30 cellular contexts compared by ENCODE assay signal in the genomic region with DNA sequence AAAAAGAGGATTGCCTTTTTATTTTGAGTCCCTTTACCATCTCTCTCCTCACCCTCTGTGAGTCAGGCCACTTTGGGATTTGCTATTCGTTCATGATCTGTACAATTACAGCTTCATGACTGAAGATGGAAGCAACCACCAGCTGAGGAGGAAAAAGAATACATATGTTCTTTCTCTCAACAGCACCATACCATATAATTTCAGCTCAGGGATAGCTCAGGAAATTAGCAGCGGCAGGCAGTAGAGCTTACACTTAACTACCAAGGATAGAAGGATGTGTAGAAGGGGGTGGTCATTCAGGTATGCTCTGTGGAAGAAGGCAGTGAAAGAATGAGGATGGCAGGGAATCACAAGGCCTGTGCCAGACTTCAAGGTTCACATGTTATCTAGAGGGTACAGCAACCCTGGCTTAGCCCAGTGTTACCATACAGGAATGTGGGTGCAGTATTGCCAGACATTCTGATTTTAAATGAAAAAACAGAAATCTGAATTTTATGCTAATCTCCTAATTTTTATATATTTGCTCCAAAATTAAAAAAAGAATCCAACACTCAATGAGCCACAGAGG. TPM values are rescaled to one million over a fixed set of nuclear protein-coding genes. Genes with fewer than 3 reads are reported as not detected.
"Had no signal": no experiment of that assay in that cellular context is flagged by ENCODE, and none has a peak within 500 bp of the region (broad histone marks: within the 10 kb centered on the region; RNA-seq: fewer than 3 reads in every experiment).

No MANE protein-coding gene starts in this region.

- H3K36me3 ChIP-seq: adrenal gland, gastroesophageal sphincter, lower lobe of right lung, neutrophil, ovary, right lobe of liver, upper lobe of right lung, WERI-Rb-1 had no signal

- H3K27ac ChIP-seq: adrenal gland, body of pancreas, coronary artery, dorsolateral prefrontal cortex, gastroesophageal sphincter, hepatocyte, lower lobe of right lung, neutrophil, ovary, right lobe of liver, upper lobe of right lung, WERI-Rb-1 had no signal

- DNase-seq: activated CD4-positive, alpha-beta T cell treated with anti-CD3 and anti-CD28 coated beads for 48 hours; activated CD4-positive, alpha-beta T cell treated with anti-CD3 and anti-CD28 coated beads, Interleukin-2, amount 50 U/mL, for 48 hours; activated CD8-positive, alpha-beta memory T cell treated with anti-CD3 and anti-CD28 coated beads for 24 hours; activated effector memory CD4-positive, alpha-beta T cell treated with anti-CD3 and anti-CD28 coated beads, Interleukin-2, amount 50 U/mL, for 16 hours; activated naive CD4-positive, alpha-beta T cell treated with anti-CD3 and anti-CD28 coated beads for 36 hours; activated naive CD8-positive, alpha-beta T cell treated with anti-CD3 and anti-CD28 coated beads for 36 hours; activated T-cell treated with anti-CD3 and anti-CD28 coated beads, Interleukin-2, amount 50 U/mL, for 1 hour; adrenal gland; aorta; body of pancreas; dorsolateral prefrontal cortex; effector memory CD8-positive, alpha-beta T cell; lower lobe of right lung; mesenchymal stem cell; ovary; right lobe of liver; stimulated activated CD4-positive, alpha-beta T cell treated with anti-CD3 and anti-CD28 coated beads, Interleukin-12 subunit alpha, Interleukin-12 subunit beta, amount 100 ng/mL, for 4 hours; stimulated activated CD4-positive, alpha-beta T cell treated with anti-CD3 and anti-CD28 coated beads, Interleukin-4, amount 100 ng/mL, for 1 hour; stimulated activated naive CD8-positive, alpha-beta T cell treated with anti-CD3 and anti-CD28 coated beads, Interleukin-15, amount 100 ng/mL, for 72 hours; substantia nigra; T-helper 9 cell; upper lobe of right lung; WERI-Rb-1 had no signal

- H3K9me3 ChIP-seq: adrenal gland, body of pancreas, gastroesophageal sphincter, lower lobe of right lung, neutrophil, ovary, right lobe of liver, upper lobe of right lung had no signal

- H3K4me1 ChIP-seq: adrenal gland, body of pancreas, gastroesophageal sphincter, lower lobe of right lung, right lobe of liver, upper lobe of right lung had no signal

- H3K4me3 ChIP-seq: adrenal gland, body of pancreas, coronary artery, dorsolateral prefrontal cortex, gastroesophageal sphincter, hepatocyte, lower lobe of right lung, ovary, right lobe of liver, upper lobe of right lung had no signal

- H3K27me3 ChIP-seq: adrenal gland, body of pancreas, dorsolateral prefrontal cortex, gastroesophageal sphincter, hepatocyte, neutrophil, ovary, right lobe of liver, upper lobe of right lung had no signal

- FAIRE-seq: keratinocyte, TTC549 had no signal

RNA-seq across cellular contexts. Expression of a gene that starts 17.9 kb away (rescaled TPM):
- total RNA-seq: skeletal muscle tissue had no signal
